14 cellular contexts compared by ENCODE assay signal in genomic region chr20:20491110-20491783, GRCh38.
DNase-seq lines count a peak whose midpoint lies in the region; ATAC-seq, FAIRE-seq and TF ChIP-seq lines count a peak whose summit lies in the region.
"Had no signal": no experiment of that assay in that cellular context is flagged by ENCODE, and none has a peak within 500 bp of the region (broad histone marks: within the 10 kb centered on the region; RNA-seq: fewer than 3 reads in every experiment).

No MANE protein-coding gene starts in this region.

- peak overlapping the region; percentile 70 for H3K4me3 Mint-ChIP-seq in activated naive CD8-positive, alpha-beta T cell treated with anti-CD3 and anti-CD28 coated beads for 36 hours
- no peak overlapping the region for H3K4me3 Mint-ChIP-seq in glutamatergic neuron (ENCODE audit: unreplicated experiment)
- H3K4me3 Mint-ChIP-seq in effector memory CD8-positive, alpha-beta T cell, result no peak overlapping the region
- H3K4me3 Mint-ChIP-seq: activated naive CD8-positive, alpha-beta T cell treated with anti-CD3 and anti-CD28 coated beads, Interleukin-2, amount 10 ng/mL, durations not matched to agents 7 days and 5 days; nephron progenitor cell had no signal

- H3K27ac Mint-ChIP-seq in activated naive CD8-positive, alpha-beta T cell treated with anti-CD3 and anti-CD28 coated beads for 36 hours, result peak overlapping the region; percentile 93
- H3K27ac Mint-ChIP-seq in glutamatergic neuron (ENCODE audit: unreplicated experiment), result peak overlapping the region; percentile 29
- H3K27ac Mint-ChIP-seq in effector memory CD8-positive, alpha-beta T cell, result no peak overlapping the region
- H3K27ac Mint-ChIP-seq: activated naive CD8-positive, alpha-beta T cell treated with anti-CD3 and anti-CD28 coated beads, Interleukin-2, amount 10 ng/mL, durations not matched to agents 7 days and 5 days had no signal

- FAIRE-seq in GM19239 (lab: Jason Lieb, UNC), result peak; percentile 14
- FAIRE-seq: K562 had no signal

- TF ChIP-seq CTCF in glutamatergic neuron (IDR thresholded peaks at IDR 0.05; ENCODE audit: partially characterized antibody, unreplicated experiment), result no peak

- no peaks in the 10 kb centered on the region for H3K9me3 Mint-ChIP-seq in activated naive CD8-positive, alpha-beta T cell treated with anti-CD3 and anti-CD28 coated beads for 36 hours
- H3K9me3 Mint-ChIP-seq in glutamatergic neuron (ENCODE audit: unreplicated experiment), result peaks cover 7% of the 10 kb centered on the region
- no peaks in the 10 kb centered on the region for H3K9me3 Mint-ChIP-seq in effector memory CD8-positive, alpha-beta T cell
- H3K9me3 Mint-ChIP-seq: activated naive CD8-positive, alpha-beta T cell treated with anti-CD3 and anti-CD28 coated beads, Interleukin-2, amount 10 ng/mL, durations not matched to agents 7 days and 5 days had no signal

- peaks cover 43% of the 10 kb centered on the region for H3K36me3 Mint-ChIP-seq in activated naive CD8-positive, alpha-beta T cell treated with anti-CD3 and anti-CD28 coated beads for 36 hours
- peaks cover 8% of the 10 kb centered on the region for H3K36me3 Mint-ChIP-seq in glutamatergic neuron (ENCODE audit: unreplicated experiment)
- H3K36me3 Mint-ChIP-seq in effector memory CD8-positive, alpha-beta T cell (ENCODE audit: insufficient read depth), result peaks cover 25% of the 10 kb centered on the region

- no peak for ATAC-seq in effector memory CD8-positive, alpha-beta T cell (replicated peaks)
- no peak for ATAC-seq in GM19395 (IDR thresholded peaks at IDR 0.05; ENCODE audit: unreplicated experiment)
- ATAC-seq: K562 had no signal

- H3K27me3 Mint-ChIP-seq in activated naive CD8-positive, alpha-beta T cell treated with anti-CD3 and anti-CD28 coated beads for 36 hours, result no peaks in the 10 kb centered on the region
- peaks cover 4% of the 10 kb centered on the region for H3K27me3 Mint-ChIP-seq in glutamatergic neuron (ENCODE audit: unreplicated experiment)
- H3K27me3 Mint-ChIP-seq in effector memory CD8-positive, alpha-beta T cell, result no peaks in the 10 kb centered on the region
- H3K27me3 Mint-ChIP-seq: activated naive CD8-positive, alpha-beta T cell treated with anti-CD3 and anti-CD28 coated beads, Interleukin-2, amount 10 ng/mL, durations not matched to agents 7 days and 5 days had no signal

- peaks cover 44% of the 10 kb centered on the region for H3K4me1 Mint-ChIP-seq in activated naive CD8-positive, alpha-beta T cell treated with anti-CD3 and anti-CD28 coated beads for 36 hours
- peaks cover 58% of the 10 kb centered on the region for H3K4me1 Mint-ChIP-seq in glutamatergic neuron (ENCODE audit: low read depth, unreplicated experiment)
- no peaks in the 10 kb centered on the region for H3K4me1 Mint-ChIP-seq in effector memory CD8-positive, alpha-beta T cell (ENCODE audit: low read depth in 2 of 2)

- DNase-seq in EL (peak; percentile 27), GM19239 (ENCODE audit: insufficient read length, low spot score) (no peak), glutamatergic neuron (no peak), D341Med (ENCODE audit: low spot score) (no peak), NCI-H510A (lab: John Stamatoyannopoulos, UW) (no peak)
- no peak for DNase-seq in activated naive CD8-positive, alpha-beta T cell treated with anti-CD3 and anti-CD28 coated beads for 36 hours
- DNase-seq in effector memory CD8-positive, alpha-beta T cell, result no peak
- DNase-seq: activated naive CD8-positive, alpha-beta T cell treated with anti-CD3 and anti-CD28 coated beads, Interleukin-2, amount 10 ng/mL, durations not matched to agents 7 days and 5 days; islet precursor cell; nephron progenitor cell; PC-9; substantia nigra had no signal

Comparison
In these comparisons a context has a peak if more than half of its experiments do, and no peak if none do; other contexts are left out.
1. H3K27ac Mint-ChIP-seq: peak in activated naive CD8-positive, alpha-beta T cell treated with anti-CD3 and anti-CD28 coated beads for 36 hours (single experiment) and glutamatergic neuron (single experiment); none in effector memory CD8-positive, alpha-beta T cell (0 of 2).